In genomic region chr6:43506667-43507471, GRCh38 we compare ENCODE assay signal across 8 cellular contexts. TPM values are rescaled to one million over a fixed set of nuclear protein-coding genes. Genes with fewer than 3 reads are reported as not detected.
DNase-seq lines count a peak whose midpoint lies in the region; ATAC-seq and TF ChIP-seq lines count a peak whose summit lies in the region.

No MANE protein-coding gene starts in this region.

- H3K27me3 Mint-ChIP-seq in Calu3 (ENCODE audit: unreplicated experiment) = peaks cover 27% of the 10 kb centered on the region
- peaks cover 37% of the 10 kb centered on the region for H3K27me3 Mint-ChIP-seq in GM23338 (ENCODE audit: insufficient read depth, low read depth, poor library complexity)

- CTCF ChIA-PET in Calu3 (lab: Charles Lee) = interaction anchor here (0.6 to 3.4 kb wide), 18 partner anchors 9 to 243 kb away, joined by 3 to 18 read pairs (median 4); partner anchors contain the start of genes ABCC10, POLR1C, YIPF3 and ZNF318

- intact Hi-C loops in Calu3 (cut with micrococcal nuclease; ENCODE audit: unreplicated experiment) = loop anchor here (1.0 to 2.0 kb wide), 3 partner anchors 53 to 244 kb away; no protein-coding TSS in a partner anchor
- intact Hi-C loops in sciatic nerve (cut with DNase I) = loop anchor here (2.0 to 5.0 kb wide), 2 partner anchors 55 to 120 kb away; no protein-coding TSS in a partner anchor

- no peaks in the 10 kb centered on the region; the same call in 1 of the 2 replicates for H4K20me1 ChIP-seq in GM23338 (replicated peaks; ENCODE audit: insufficient read depth)

- H3K4me2 ChIP-seq in GM23338 = no peak overlapping the region

- H3K9me3 ChIP-seq in right atrium auricular region = no peaks in the 10 kb centered on the region

- H3K9me3 Mint-ChIP-seq in Calu3 (ENCODE audit: low read depth, unreplicated experiment) (no peaks in the 10 kb centered on the region), GM23338 (peaks cover 3% of the 10 kb centered on the region; the same call in 2 of the 3 replicates)

- no peak overlapping the region for H3K27ac Mint-ChIP-seq in Calu3 (ENCODE audit: unreplicated experiment)
- H3K27ac Mint-ChIP-seq in GM23338 = no peak overlapping the region

- peaks cover 16% of the 10 kb centered on the region for H3F3A ChIP-seq in GM23338 (replicated peaks; ENCODE audit: low read depth)

- H3K4me1 ChIP-seq in GM23338 (ENCODE audit: insufficient read depth) (peaks cover 11% of the 10 kb centered on the region; the same call in 1 of the 2 replicates), right atrium auricular region (peaks cover 0 to 33% of the 10 kb centered on the region in 2 donors)

- DNase-seq in Calu3 (peak; percentile 92), GM23338 (ENCODE audit: low spot score) (peak; percentile 91), NCI-H1694 treated with DMSO at 0.1 percent for 48 hours (lab: John Stamatoyannopoulos, UW) (peak; percentile 67), T-helper 22 cell (ENCODE audit: low read depth) (peak; percentile 50), right atrium auricular region (ENCODE audit: low spot score) (peak; percentile 85), sciatic nerve (ENCODE audit: low spot score) (peak; percentile 89)

- BruUV-seq in Calu3 (replicated peaks; lab: Mats Ljungman, UMichigan) = no TSS peak

- ATAC-seq in GM23338 (peak; percentile 52), sciatic nerve (peak; percentile 74), GM19324 (IDR thresholded peaks at IDR 0.05; ENCODE audit: low FRiP score, unreplicated experiment) (no peak)

- H3K4me3 ChIP-seq in GM23338 (no peak overlapping the region), right atrium auricular region (no peak overlapping the region)

- H3K4me1 Mint-ChIP-seq in Calu3 (ENCODE audit: low read depth, unreplicated experiment) = peaks cover 16% of the 10 kb centered on the region
- H3K4me1 Mint-ChIP-seq in GM23338 = peaks cover 24% of the 10 kb centered on the region

- H3K27me3 ChIP-seq in GM23338 (ENCODE audit: insufficient read depth) (peaks cover 26% of the 10 kb centered on the region), right atrium auricular region (no peaks in the 10 kb centered on the region)

- no peaks in the 10 kb centered on the region for H3K9me2 ChIP-seq in GM23338 (ENCODE audit: insufficient read depth)

- no peak overlapping the region for H2AFZ ChIP-seq in GM23338

- H3K4me3 Mint-ChIP-seq in Calu3 (ENCODE audit: low read depth, unreplicated experiment) = no peak overlapping the region
- no peak overlapping the region; the same call in 2 of the 3 replicates for H3K4me3 Mint-ChIP-seq in GM23338

- H3K36me3 Mint-ChIP-seq in Calu3 (ENCODE audit: insufficient read depth, unreplicated experiment) (peaks cover 63% of the 10 kb centered on the region), GM23338 (ENCODE audit: low read depth) (peaks cover 39% of the 10 kb centered on the region)

- H3K79me2 ChIP-seq in GM23338 (replicated peaks; ENCODE audit: insufficient read depth) = no peaks in the 10 kb centered on the region

- H3K36me3 ChIP-seq in GM23338 (ENCODE audit: insufficient read depth) (peaks cover 5% of the 10 kb centered on the region), right atrium auricular region (peaks cover 43% of the 10 kb centered on the region)

- TF ChIP-seq CTCF in Calu3 (IDR thresholded peaks at IDR 0.05; ENCODE audit: unreplicated experiment) (peak; percentile 99), GM23338 (conservative IDR thresholded peaks at IDR 0.05; ENCODE audit: low read depth in 2 of 2) (peak; percentile 88 to 97), right atrium auricular region (IDR thresholded peaks at IDR 0.05) (peak; percentile 87 to 99)

- H3K27ac ChIP-seq in GM23338 (ENCODE audit: low read depth) (no peak overlapping the region), angular gyrus (ENCODE audit: low read depth, low read length) (peak overlapping the region; percentile 27), right atrium auricular region (no peak overlapping the region)

TF ChIP-seq in GM23338, 12 proteins besides CTCF, POLR2A, EP300 and RAD21:
- TF ChIP-seq ETS1 (IDR thresholded peaks at IDR 0.05) (no peak), POLR2AphosphoS5 (IDR thresholded peaks at IDR 0.05; ENCODE audit: low read depth) (peak; percentile 44)

RNA-seq across cellular contexts. Expression of gene LRRC73, which starts 3.3 kb away (rescaled TPM):
- 0.47 and 0.50 TPM in 2 replicates for total RNA-seq in Calu3 (2022)
- 0.08 and 0.59 TPM in 2 replicates for total RNA-seq in GM23338 (2014; rRNA removed; shearing (Covaris generic))
- 0.26 TPM in 1 of 2 replicates, not detected in the other for polyA plus RNA-seq in GM23338 (2016; fragmentation: Nextera tagmentation; extraction: Ambion mirVana)
- total RNA-seq in right atrium auricular region = under 1 TPM; 0.41 to 0.90 TPM
- total RNA-seq in sciatic nerve = 1.2 TPM

RNA-seq across cellular contexts. Expression of gene YIPF3, which starts 9.9 kb away (rescaled TPM):
- total RNA-seq in Calu3 (2022) (127 and 133 TPM in 2 replicates), right atrium auricular region (100 to 1,000 TPM in 1 of 2 donors, 10 to 100 TPM in 1; 84.0 to 103 TPM), sciatic nerve (66.7 TPM)
- 94.3 and 119 TPM in 2 replicates for total RNA-seq in GM23338 (2014; rRNA removed; shearing (Covaris generic))
- polyA plus RNA-seq in GM23338 (2016; fragmentation: Nextera tagmentation; extraction: Ambion mirVana) = 60.6 and 64.4 TPM in 2 replicates

RNA-seq across cellular contexts. Expression of gene POLR1C, which starts 10.0 kb away (rescaled TPM):
- 79.6 and 92.1 TPM in 2 replicates for total RNA-seq in Calu3 (2022)
- 18.1 and 26.6 TPM in 2 replicates for total RNA-seq in GM23338 (2014; rRNA removed; shearing (Covaris generic))
- polyA plus RNA-seq in GM23338 (2016; fragmentation: Nextera tagmentation; extraction: Ambion mirVana) = 47.0 and 48.9 TPM in 2 replicates
- total RNA-seq in right atrium auricular region = 10 to 100 TPM; 13.5 to 13.9 TPM
- 30.3 TPM for total RNA-seq in sciatic nerve

RNA-seq across cellular contexts. Expression of gene TJAP1, which starts 29.5 kb away (rescaled TPM):
- total RNA-seq in Calu3 (2022) (70.7 and 72.3 TPM in 2 replicates), right atrium auricular region (10 to 100 TPM; 15.8 to 22.0 TPM), sciatic nerve (36.9 TPM)
- 33.3 and 34.3 TPM in 2 replicates for total RNA-seq in GM23338 (2014; rRNA removed; shearing (Covaris generic))
- polyA plus RNA-seq in GM23338 (2016; fragmentation: Nextera tagmentation; extraction: Ambion mirVana) = 16.9 and 17.6 TPM in 2 replicates

RNA-seq across cellular contexts. Expression of gene DLK2, which starts 51.5 kb away (rescaled TPM):
- total RNA-seq in Calu3 (2022) = 0.59 and 0.86 TPM in 2 replicates
- total RNA-seq in GM23338 (2014; rRNA removed; shearing (Covaris generic)) = 0.16 and 0.21 TPM in 2 replicates
- 0.47 and 0.57 TPM in 2 replicates for polyA plus RNA-seq in GM23338 (2016; fragmentation: Nextera tagmentation; extraction: Ambion mirVana)
- total RNA-seq in right atrium auricular region = 1 to 10 TPM in 1 of 2 donors, not detected in 1; 1.3 TPM
- 0.45 TPM for total RNA-seq in sciatic nerve
